ENCODE assay signal across 14 cellular contexts in genomic region chr16:1746693-1747195, GRCh38. TPM values are rescaled to one million over a fixed set of nuclear protein-coding genes. Genes with fewer than 3 reads are reported as not detected.
DNase-seq lines count a peak whose midpoint lies in the region; TF ChIP-seq lines count a peak whose summit lies in the region.
"Had no signal": no experiment of that assay in that cellular context is flagged by ENCODE, and none has a peak within 500 bp of the region (broad histone marks: within the 10 kb centered on the region; RNA-seq: fewer than 3 reads in every experiment).

No MANE protein-coding gene starts in this region.

- H4K20me1 ChIP-seq in PC-9 (ENCODE audit: insufficient read depth): no peaks in the 10 kb centered on the region

- peaks cover 36% of the 10 kb centered on the region for H3F3A ChIP-seq in PC-9 (ENCODE audit: insufficient read depth, low read depth)

- no TSS peak for BruUV-seq in PC-9 (replicated peaks; lab: Mats Ljungman, UMichigan)

- POLR2A ChIA-PET in PC-9 (lab: Charles Lee; ENCODE audit: unreplicated experiment): interaction anchor here (1.1 to 1.6 kb wide), 3 partner anchors 25 to 36 kb away, joined by 3 to 11 read pairs (median 9); partner anchors contain the start of genes NUBP2 and SPSB3

- no peaks in the 10 kb centered on the region for H3K27me3 ChIP-seq in ACC112 (ENCODE audit: insufficient read depth, low read length)
- no peaks in the 10 kb centered on the region for H3K27me3 ChIP-seq in PC-9 (ENCODE audit: insufficient read depth, low read depth)
- H3K27me3 ChIP-seq: ovary, vagina had no signal

- H3K27ac ChIP-seq in ACC112 (ENCODE audit: low read depth, low read length) (peak overlapping the region; percentile 43), PC-9 (peak overlapping the region; percentile 100)
- H3K27ac ChIP-seq: ovary, vagina had no signal

- H3K9me2 ChIP-seq in PC-9 (ENCODE audit: insufficient read depth): no peaks in the 10 kb centered on the region

- TF ChIP-seq CTCF in PC-9 (conservative IDR thresholded peaks at IDR 0.05): no peak; the same call in 1 of the 2 replicates

- DNase-seq in PC-9 (peak; percentile 58 to 75), iPS-NIHi11 (ENCODE audit: low spot score) (peak; percentile 12), NCI-H1694 (lab: John Stamatoyannopoulos, UW) (no peak), CD1c-positive myeloid dendritic cell (ENCODE audit: extremely low spot score) (no peak)
- DNase-seq in effector CD8-positive, alpha-beta T cell (lab: John Stamatoyannopoulos, UW): no peak
- DNase-seq: activated CD4-positive, alpha-beta T cell treated with anti-CD3 and anti-CD28 coated beads, Interleukin-2, amount 50 U/mL, for 1 hour; activated T-cell treated with anti-CD3 and anti-CD28 coated beads, Interleukin-2, amount 50 U/mL, for 24 hours; NCI-H1092 treated with DMSO at 0.1 percent for 48 hours; NK-92 treated with Interleukin-12 subunit alpha and Interleukin-12 subunit beta, amount 100 ng/mL, for 24 hours; ovary; small intestine; stimulated activated naive CD8-positive, alpha-beta T cell treated with anti-CD3 and anti-CD28 coated beads, Interleukin-15, amount 100 ng/mL, for 72 hours had no signal

- CTCF ChIA-PET in PC-9 (lab: Charles Lee): interaction anchor here (0.5 to 1.7 kb wide), 4 partner anchors 21 to 55 kb away, joined by 3 to 6 read pairs (median 4); partner anchors contain the start of genes EME2 and MRPS34

- H3K36me3 ChIP-seq in ACC112 (ENCODE audit: insufficient read depth, low read length) (no peaks in the 10 kb centered on the region; the same call in 1 of the 2 replicates), PC-9 (ENCODE audit: low read depth) (no peaks in the 10 kb centered on the region; the same call in 1 of the 2 replicates)
- H3K36me3 ChIP-seq: ovary had no signal

- intact Hi-C loops in PC-9 (cut with micrococcal nuclease; ENCODE audit: unreplicated experiment): loop anchor here (1.0 to 2.0 kb wide), 2 partner anchors 39 to 68 kb away; partner anchors contain the start of gene JPT2

- H3K9me3 ChIP-seq in PC-9 (ENCODE audit: insufficient read depth, low read depth): no peaks in the 10 kb centered on the region
- H3K9me3 ChIP-seq: ovary, vagina had no signal

- H2AFZ ChIP-seq in ACC112 (ENCODE audit: low read length, unreplicated experiment) (no peak overlapping the region), PC-9 (0 out of 2 replicates have a peak overlapping the region, but pooled peaks have one; percentile 49)

- H3K4me1 ChIP-seq in ACC112 (ENCODE audit: control insufficient read depth, insufficient read depth, low read length, unreplicated experiment) (peaks cover 11% of the 10 kb centered on the region), PC-9 (replicated peaks; ENCODE audit: insufficient read depth) (peaks cover 49% of the 10 kb centered on the region)
- H3K4me1 ChIP-seq: vagina had no signal

- H3K79me2 ChIP-seq in ACC112 (ENCODE audit: control insufficient read depth, insufficient read depth, low read length, unreplicated experiment) (no peaks in the 10 kb centered on the region), PC-9 (ENCODE audit: low read depth) (0 out of 2 replicates have a peak, but pooled peaks cover 3% of the 10 kb centered on the region)

- peak overlapping the region; percentile 88 for H3K4me2 ChIP-seq in PC-9

- H3K4me3 ChIP-seq in ACC112 (ENCODE audit: low read depth, low read length) (no peak overlapping the region), PC-9 (peak overlapping the region; percentile 47; the same call in 1 of the 2 replicates)
- H3K4me3 ChIP-seq: ovary, vagina had no signal

RNA-seq across cellular contexts. Expression of gene NME3, which starts 24.6 kb away (rescaled TPM):
- 49.0 and 87.8 TPM in 2 replicates for total RNA-seq in PC-9 (2021)

RNA-seq across cellular contexts. Expression of gene EME2, which starts 25.9 kb away (rescaled TPM):
- total RNA-seq in PC-9 (2021): 24.2 and 32.4 TPM in 2 replicates

RNA-seq across cellular contexts. Expression of gene MRPS34, which starts 26.2 kb away (rescaled TPM):
- 201 and 247 TPM in 2 replicates for total RNA-seq in PC-9 (2021)

RNA-seq across cellular contexts. Expression of gene SPSB3, which starts 35.6 kb away (rescaled TPM):
- total RNA-seq in PC-9 (2021): 58.2 and 86.6 TPM in 2 replicates

RNA-seq across cellular contexts. Expression of gene NUBP2, which starts 36.0 kb away (rescaled TPM):
- total RNA-seq in PC-9 (2021): 80.0 and 103 TPM in 2 replicates

Comparison
In these comparisons a context has a peak if more than half of its experiments do, and no peak if none do; other contexts are left out.
1. DNase-seq: peak in PC-9 (2 of 2) and iPS-NIHi11 (single experiment); none in NCI-H1694 (single experiment), effector CD8-positive, alpha-beta T cell (single experiment) and CD1c-positive myeloid dendritic cell (single experiment).